In the genomic region with DNA sequence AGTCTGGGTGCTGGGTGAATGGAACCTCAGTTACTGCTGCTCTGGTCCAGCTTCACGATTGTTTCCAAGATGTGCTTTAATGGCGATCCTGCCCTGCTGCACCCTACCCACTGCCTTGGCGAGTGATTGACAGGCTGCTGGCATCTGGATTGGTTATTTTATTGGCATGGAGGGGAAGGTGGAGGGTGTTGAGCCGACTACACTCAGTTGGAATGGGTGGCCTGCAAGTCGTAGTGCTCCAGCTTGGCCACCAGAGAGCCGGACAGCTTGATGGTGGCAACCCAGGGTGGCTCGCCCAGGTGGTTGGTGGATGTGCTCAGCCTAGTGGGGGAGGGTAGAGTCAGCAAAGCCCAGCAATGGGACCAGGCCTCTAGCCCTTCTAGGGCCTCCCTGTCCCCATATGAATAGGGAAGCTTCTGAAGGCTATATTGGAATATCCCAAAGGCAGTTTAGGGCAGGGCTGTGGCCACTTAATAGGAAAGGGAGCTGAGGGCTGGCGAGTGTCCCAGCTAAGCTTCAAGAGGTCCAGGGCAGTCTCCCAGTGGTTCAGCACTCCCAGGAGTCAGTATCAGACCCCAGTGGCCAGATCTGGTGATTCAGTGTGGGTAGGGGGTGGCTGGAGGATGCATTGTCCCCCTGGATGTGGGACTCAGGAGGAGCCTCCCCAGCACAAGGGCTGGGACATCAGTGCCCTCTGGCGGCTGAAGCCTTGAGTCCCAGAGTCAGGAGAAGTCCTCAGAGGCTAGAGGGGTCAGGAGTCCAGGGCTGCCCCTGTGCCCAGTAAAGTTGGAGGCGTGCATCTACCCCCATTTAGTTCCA, we compare ENCODE assay signal across 12 cellular contexts. TPM values are rescaled to one million over a fixed set of nuclear protein-coding genes. Genes with fewer than 3 reads are reported as not detected.
DNase-seq lines count a peak whose midpoint lies in the region; ATAC-seq and TF ChIP-seq lines count a peak whose summit lies in the region.
"Had no signal": no experiment of that assay in that cellular context is flagged by ENCODE, and none has a peak within 500 bp of the region (broad histone marks: within the 10 kb centered on the region; RNA-seq: fewer than 3 reads in every experiment).

No MANE protein-coding gene starts in this region.

- H3K4me1 Mint-ChIP-seq in nephron = peaks cover 13% of the 10 kb centered on the region

- H3K4me1 ChIP-seq in Loucy (ENCODE audit: insufficient read depth, low read length, poor library complexity, severe bottlenecking) = peaks cover 5% of the 10 kb centered on the region

- H4K20me1 ChIP-seq in Loucy (ENCODE audit: insufficient read depth, low read length, poor library complexity, severe bottlenecking) = peaks cover 3% of the 10 kb centered on the region

- TF ChIP-seq CTCF in Loucy (conservative IDR thresholded peaks at IDR 0.05; ENCODE audit: low read length) (peak; percentile 7; the same call in 1 of the 2 replicates), cardiac fibroblast (IDR thresholded peaks at IDR 0.05; ENCODE audit: low read depth, low read length) (peak; percentile 55), nephron (IDR thresholded peaks at IDR 0.05; ENCODE audit: unreplicated experiment in 3 of 3) (peak in 1 of 3 experiments; percentile 17)

- H3K4me3 ChIP-seq in Loucy (ENCODE audit: low read length, poor library complexity, severe bottlenecking) (no peak overlapping the region), cardiac fibroblast (replicated peaks in 1 of 2; ENCODE audit: low read depth in 2 of 2, low read length in 2 of 2) (no peak overlapping the region)
- H3K4me3 ChIP-seq: esophagus muscularis mucosa, spleen had no signal

- peaks cover 38% of the 10 kb centered on the region for H3K36me3 Mint-ChIP-seq in nephron (ENCODE audit: low read depth)
- peaks cover 42 to 56% of the 10 kb centered on the region in 2 donors for H3K36me3 Mint-ChIP-seq in activated naive CD4-positive, alpha-beta T cell treated with anti-CD3 and anti-CD28 coated beads, Interleukin-2, amount 50 U/mL, for 72 hours

- H3K9me3 Mint-ChIP-seq in nephron = no peaks in the 10 kb centered on the region
- H3K9me3 Mint-ChIP-seq in activated naive CD4-positive, alpha-beta T cell treated with anti-CD3 and anti-CD28 coated beads, Interleukin-2, amount 50 U/mL, for 72 hours = no peaks in the 10 kb centered on the region
- H3K9me3 Mint-ChIP-seq: activated naive CD8-positive, alpha-beta T cell treated with anti-CD3 and anti-CD28 coated beads, Interleukin-2, amount 10 ng/mL, durations not matched to agents 7 days and 5 days; stimulated activated naive CD8-positive, alpha-beta T cell treated with anti-CD3 and anti-CD28 coated beads, Interleukin-15, amount 100 ng/mL, for 72 hours had no signal

- H2AFZ ChIP-seq in Loucy (ENCODE audit: low read length) = no peak overlapping the region

- no peak for ATAC-seq in activated naive CD4-positive, alpha-beta T cell treated with anti-CD3 and anti-CD28 coated beads, Interleukin-2, amount 50 U/mL, for 72 hours
- ATAC-seq: stimulated activated naive CD8-positive, alpha-beta T cell treated with anti-CD3 and anti-CD28 coated beads, Interleukin-15, amount 100 ng/mL, for 72 hours had no signal

- no peaks in the 10 kb centered on the region for H3K9me2 ChIP-seq in Loucy (replicated peaks; ENCODE audit: low read depth, low read length)

- H3K4me3 Mint-ChIP-seq in nephron = peak overlapping the region in 2 of 3 experiments; percentile 17 to 47
- H3K4me3 Mint-ChIP-seq: activated naive CD8-positive, alpha-beta T cell treated with anti-CD3 and anti-CD28 coated beads, Interleukin-2, amount 10 ng/mL, durations not matched to agents 7 days and 5 days; stimulated activated naive CD8-positive, alpha-beta T cell treated with anti-CD3 and anti-CD28 coated beads, Interleukin-15, amount 100 ng/mL, for 72 hours had no signal

- no peaks in the 10 kb centered on the region for H3K9me3 ChIP-seq in Loucy (ENCODE audit: insufficient read depth, low read depth, low read length)
- H3K9me3 ChIP-seq: esophagus muscularis mucosa, spleen had no signal

- no peak overlapping the region for H3K27ac Mint-ChIP-seq in nephron
- peak overlapping the region in 1 of 2 donors; percentile 81 for H3K27ac Mint-ChIP-seq in activated naive CD4-positive, alpha-beta T cell treated with anti-CD3 and anti-CD28 coated beads, Interleukin-2, amount 50 U/mL, for 72 hours
- H3K27ac Mint-ChIP-seq: activated naive CD8-positive, alpha-beta T cell treated with anti-CD3 and anti-CD28 coated beads, Interleukin-2, amount 10 ng/mL, durations not matched to agents 7 days and 5 days had no signal

- H3K27me3 Mint-ChIP-seq in nephron (ENCODE audit: low read depth) = peaks cover 17% of the 10 kb centered on the region

- H3K9ac ChIP-seq in Loucy (ENCODE audit: low read depth, low read length, poor library complexity, severe bottlenecking) = no peak overlapping the region

- H3F3A ChIP-seq in Loucy (ENCODE audit: low read depth) = no peaks in the 10 kb centered on the region

- peaks cover 38% of the 10 kb centered on the region; the same call in 1 of the 2 replicates for H3K36me3 ChIP-seq in Loucy (ENCODE audit: insufficient read depth, low read length)

- no peak overlapping the region for H3K4me2 ChIP-seq in Loucy (ENCODE audit: low read depth, low read length, poor library complexity, severe bottlenecking)

- peaks cover 2% of the 10 kb centered on the region; the same call in 1 of the 2 replicates for H3K79me2 ChIP-seq in Loucy (ENCODE audit: insufficient read depth, low read length)

- no peaks in the 10 kb centered on the region for H3K27me3 ChIP-seq in Loucy (ENCODE audit: insufficient read depth, low read length, poor library complexity, severe bottlenecking)

- DNase-seq in GM03348 (ENCODE audit: low spot score) (peak; percentile 59), cardiac fibroblast (ENCODE audit: low read depth in 2 of 2) (peak; percentile 34 to 39), NOMO-1 treated with DMSO at 0.1 percent for 48 hours (lab: John Stamatoyannopoulos, UW; ENCODE audit: unreplicated experiment) (no peak), germinal center (ENCODE audit: low spot score) (no peak), NCI-H2227 (lab: John Stamatoyannopoulos, UW; ENCODE audit: unreplicated experiment) (no peak)
- no peak for DNase-seq in activated naive CD4-positive, alpha-beta T cell treated with anti-CD3 and anti-CD28 coated beads, Interleukin-2, amount 50 U/mL, for 72 hours (ENCODE audit: low spot score in 2 of 2)
- DNase-seq: activated naive CD8-positive, alpha-beta T cell treated with anti-CD3 and anti-CD28 coated beads, Interleukin-2, amount 10 ng/mL, durations not matched to agents 7 days and 5 days; spleen; stimulated activated naive CD8-positive, alpha-beta T cell treated with anti-CD3 and anti-CD28 coated beads, Interleukin-15, amount 100 ng/mL, for 72 hours had no signal

RNA-seq across cellular contexts. Expression of gene GGN, which starts 3.4 kb away (rescaled TPM):
- 1 to 10 TPM in 1 of 2 donors, not detected in 1; 1.2 TPM for total RNA-seq in activated naive CD4-positive, alpha-beta T cell treated with anti-CD3 and anti-CD28 coated beads, Interleukin-2, amount 50 U/mL, for 72 hours
- total RNA-seq: activated naive CD8-positive, alpha-beta T cell treated with anti-CD3 and anti-CD28 coated beads, Interleukin-2, amount 10 ng/mL, durations not matched to agents 7 days and 5 days; spleen had no signal

RNA-seq across cellular contexts. Expression of gene SPRED3, which starts 4.1 kb away (rescaled TPM):
- 1 to 10 TPM; 3.5 to 6.7 TPM for total RNA-seq in activated naive CD4-positive, alpha-beta T cell treated with anti-CD3 and anti-CD28 coated beads, Interleukin-2, amount 50 U/mL, for 72 hours

RNA-seq across cellular contexts. Expression of gene PSMD8, which starts 10.0 kb away (rescaled TPM):
- 100 to 1,000 TPM; 189 to 203 TPM for total RNA-seq in activated naive CD4-positive, alpha-beta T cell treated with anti-CD3 and anti-CD28 coated beads, Interleukin-2, amount 50 U/mL, for 72 hours

RNA-seq across cellular contexts. Expression of gene FAM98C, which starts 18.5 kb away (rescaled TPM):
- total RNA-seq in activated naive CD4-positive, alpha-beta T cell treated with anti-CD3 and anti-CD28 coated beads, Interleukin-2, amount 50 U/mL, for 72 hours = 10 to 100 TPM; 28.4 to 33.1 TPM

RNA-seq across cellular contexts. Expression of gene RASGRP4, which starts 41.6 kb away (rescaled TPM):
- 1 to 10 TPM; 2.3 to 8.3 TPM for total RNA-seq in activated naive CD4-positive, alpha-beta T cell treated with anti-CD3 and anti-CD28 coated beads, Interleukin-2, amount 50 U/mL, for 72 hours

Comparison
In these comparisons a context has a peak if more than half of its experiments do, and no peak if none do; other contexts are left out.
1. DNase-seq: peak in GM03348 (single experiment) and cardiac fibroblast (2 of 2); none in NOMO-1 treated with DMSO at 0.1 percent for 48 hours (single experiment), germinal center (single experiment), NCI-H2227 (single experiment) and activated naive CD4-positive, alpha-beta T cell treated with anti-CD3 and anti-CD28 coated beads, Interleukin-2, amount 50 U/mL, for 72 hours (0 of 2).